Comparison of ENCODE assay signal across 10 cellular contexts in the genomic region with DNA sequence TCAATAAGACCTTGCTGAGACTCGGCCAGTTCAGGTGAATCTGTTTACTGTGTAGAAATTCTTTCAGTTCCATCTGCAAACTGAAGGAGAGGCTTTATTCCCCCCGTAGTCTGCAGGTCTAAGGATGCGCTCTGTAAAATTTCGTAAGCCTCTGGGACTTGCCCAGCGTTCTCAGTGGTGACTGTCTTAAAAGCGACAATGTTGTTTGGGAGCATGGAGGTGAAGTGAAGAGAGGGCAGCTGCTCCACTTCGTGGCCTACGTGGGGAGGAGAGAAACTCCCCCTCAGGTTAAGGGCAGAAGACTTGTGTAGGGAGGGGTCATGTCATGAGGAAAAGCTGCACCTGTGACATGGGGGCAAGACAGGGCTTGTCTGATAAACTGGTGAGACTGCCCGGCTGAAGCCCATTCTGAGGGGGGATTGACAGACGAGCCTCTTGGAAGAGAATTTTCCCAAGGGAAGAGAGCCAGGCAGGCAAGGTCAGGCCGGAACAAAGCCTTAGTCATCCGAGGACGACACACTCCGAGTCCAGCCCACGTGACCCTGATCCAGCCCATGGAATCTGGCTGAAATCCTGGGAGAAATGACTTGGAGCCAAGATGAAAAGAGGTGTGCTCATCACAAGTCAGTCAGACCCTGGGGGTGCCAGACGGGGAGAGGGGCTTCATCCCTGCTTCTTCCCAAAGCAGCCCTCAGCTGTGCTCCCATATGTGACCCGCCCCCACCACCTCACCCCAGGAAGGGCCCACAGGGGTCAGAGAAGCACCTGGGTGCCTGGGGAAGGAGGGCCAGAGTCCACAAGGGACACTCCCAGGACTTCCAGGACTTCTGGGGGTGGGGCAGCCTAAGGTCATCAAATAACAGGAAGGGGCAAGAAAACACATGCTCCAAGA.
A peak's percentile ranks its signal among the peaks of the same experiment; 100 is the strongest.
DNase-seq lines count a peak whose midpoint lies in the region; ATAC-seq and TF ChIP-seq lines count a peak whose summit lies in the region.
"Had no signal": no experiment of that assay in that cellular context is flagged by ENCODE, and none has a peak within 500 bp of the region (broad histone marks: within the 10 kb centered on the region; RNA-seq: fewer than 3 reads in every experiment).

No MANE protein-coding gene starts in this region.

- H3K4me1 ChIP-seq in GM23338 (ENCODE audit: insufficient read depth) (peaks cover 4% of the 10 kb centered on the region; the same call in 1 of the 2 replicates), trophoblast cell (ENCODE audit: control insufficient read depth in 1 of 2, insufficient read depth in 2 of 2, low read length in 2 of 2) (peaks cover 7 to 19% of the 10 kb centered on the region in 2 experiments), A673 (ENCODE audit: insufficient read depth, low read length, poor library complexity, severe bottlenecking) (no peaks in the 10 kb centered on the region)

- CTCF ChIA-PET in A673 (lab: Charles Lee) = no interaction called here

- H3K4me3 Mint-ChIP-seq in GM23338 = no peak overlapping the region
- H3K4me3 Mint-ChIP-seq in activated T-cell treated with anti-CD3 and anti-CD28 coated beads, Interleukin-2, amount 50 U/mL, for 24 hours = no peak overlapping the region
- no peak overlapping the region for H3K4me3 Mint-ChIP-seq in natural killer cell treated with Interleukin-12 subunit alpha and Interleukin-12 subunit beta and Interleukin-15 and Interleukin-18, amount 100 ng/mL, for 72 hours
- H3K4me3 Mint-ChIP-seq: activated naive CD8-positive, alpha-beta T cell treated with anti-CD3 and anti-CD28 coated beads, Interleukin-2, amount 10 ng/mL, durations not matched to agents 7 days and 5 days had no signal

- H3K27me3 Mint-ChIP-seq in GM23338 (ENCODE audit: insufficient read depth, low read depth, poor library complexity) = peaks cover 2% of the 10 kb centered on the region
- H3K27me3 Mint-ChIP-seq in activated T-cell treated with anti-CD3 and anti-CD28 coated beads, Interleukin-2, amount 50 U/mL, for 24 hours = peaks cover 2% of the 10 kb centered on the region
- peaks cover 9 to 20% of the 10 kb centered on the region in 2 donors for H3K27me3 Mint-ChIP-seq in natural killer cell treated with Interleukin-12 subunit alpha and Interleukin-12 subunit beta and Interleukin-15 and Interleukin-18, amount 100 ng/mL, for 72 hours

- H3K18ac ChIP-seq in trophoblast cell (ENCODE audit: low read length) = no peak overlapping the region

- H4K12ac ChIP-seq in trophoblast cell (ENCODE audit: low read depth, low read length) = no peak overlapping the region

- H3K36me3 ChIP-seq in GM23338 (ENCODE audit: insufficient read depth) (no peaks in the 10 kb centered on the region), WERI-Rb-1 (no peaks in the 10 kb centered on the region), trophoblast cell (ENCODE audit: control insufficient read depth in 1 of 2, insufficient read depth in 2 of 2, low read length in 2 of 2) (no peaks in the 10 kb centered on the region), A673 (ENCODE audit: insufficient read depth, low read length, poor library complexity, severe bottlenecking) (no peaks in the 10 kb centered on the region)
- H3K36me3 ChIP-seq: thoracic aorta had no signal

- H3K79me2 ChIP-seq in GM23338 (replicated peaks; ENCODE audit: insufficient read depth) (no peaks in the 10 kb centered on the region), trophoblast cell (ENCODE audit: control insufficient read depth, insufficient read depth, low read length, poor library complexity) (no peaks in the 10 kb centered on the region)

- no peaks in the 10 kb centered on the region for H4K20me1 ChIP-seq in GM23338 (replicated peaks; ENCODE audit: insufficient read depth)

- H3K4ac ChIP-seq in trophoblast cell (ENCODE audit: low read depth, low read length) = peak overlapping the region; percentile 13

- H4K91ac ChIP-seq in trophoblast cell (ENCODE audit: low read depth, low read length) = peak overlapping the region; percentile 38

- H3K9me3 ChIP-seq in WERI-Rb-1 (ENCODE audit: severe bottlenecking) (peaks cover 2% of the 10 kb centered on the region), trophoblast cell (ENCODE audit: insufficient read depth, low read depth, low read length) (no peaks in the 10 kb centered on the region), A673 (ENCODE audit: low read depth, low read length, poor library complexity, severe bottlenecking) (no peaks in the 10 kb centered on the region)
- H3K9me3 ChIP-seq: thoracic aorta had no signal

- H3K27me3 ChIP-seq in GM23338 (ENCODE audit: insufficient read depth) = no peaks in the 10 kb centered on the region
- H3K27me3 ChIP-seq in WERI-Rb-1 (ENCODE audit: insufficient read depth, low read depth, severe bottlenecking) = no peaks in the 10 kb centered on the region
- H3K27me3 ChIP-seq in trophoblast cell (ENCODE audit: insufficient read depth, low read length) = no peaks in the 10 kb centered on the region
- no peaks in the 10 kb centered on the region for H3K27me3 ChIP-seq in A673 (replicated peaks; ENCODE audit: insufficient read depth, low read depth, low read length, poor library complexity)

- no CpG with 5 or more reads among the region's 17 CpGs for WGBS in trophoblast cell (ENCODE audit: extremely low coverage, insufficient coverage, insufficient read length)

- ATAC-seq in GM23338 = no peak; the same call in 2 of the 3 replicates
- ATAC-seq in GM18909 (IDR thresholded peaks at IDR 0.05; ENCODE audit: poor library complexity, unreplicated experiment) = no peak
- no peak for ATAC-seq in natural killer cell treated with Interleukin-12 subunit alpha and Interleukin-12 subunit beta and Interleukin-15 and Interleukin-18, amount 100 ng/mL, for 72 hours

- peaks cover 13% of the 10 kb centered on the region for H3K9me3 Mint-ChIP-seq in GM23338
- H3K9me3 Mint-ChIP-seq in activated T-cell treated with anti-CD3 and anti-CD28 coated beads, Interleukin-2, amount 50 U/mL, for 24 hours = peaks cover 4% of the 10 kb centered on the region
- no peaks in the 10 kb centered on the region for H3K9me3 Mint-ChIP-seq in natural killer cell treated with Interleukin-12 subunit alpha and Interleukin-12 subunit beta and Interleukin-15 and Interleukin-18, amount 100 ng/mL, for 72 hours

- no peak overlapping the region for H3K27ac ChIP-seq in GM23338 (ENCODE audit: low read depth)
- peak overlapping the region; percentile 48 for H3K27ac ChIP-seq in WERI-Rb-1
- H3K27ac ChIP-seq in trophoblast cell (ENCODE audit: low read depth, low read length) = no peak overlapping the region
- no peak overlapping the region for H3K27ac ChIP-seq in A673 (ENCODE audit: low read depth, low read length, poor library complexity, severe bottlenecking)
- H3K27ac ChIP-seq: thoracic aorta had no signal

- POLR2A ChIA-PET in A673 (lab: Charles Lee; ENCODE audit: low non-redundant PET) = no interaction called here

- H2BK120ac ChIP-seq in trophoblast cell (ENCODE audit: insufficient read depth, low read length, poor library complexity) = peak overlapping the region; percentile 73

- DNase-seq in GM23338 (ENCODE audit: low spot score) (peak; percentile 9), WERI-Rb-1 (peak; percentile 45), glomerular visceral epithelial cell (ENCODE audit: extremely low spot score) (peak; percentile 43), trophoblast cell (peak; percentile 33 to 56), A673 (ENCODE audit: low spot score) (no peak)
- no peak for DNase-seq in activated T-cell treated with anti-CD3 and anti-CD28 coated beads, Interleukin-2, amount 50 U/mL, for 24 hours
- no peak for DNase-seq in natural killer cell treated with Interleukin-12 subunit alpha and Interleukin-12 subunit beta and Interleukin-15 and Interleukin-18, amount 100 ng/mL, for 72 hours (ENCODE audit: low spot score)
- DNase-seq: activated naive CD8-positive, alpha-beta T cell treated with anti-CD3 and anti-CD28 coated beads, Interleukin-2, amount 10 ng/mL, durations not matched to agents 7 days and 5 days had no signal

- peaks cover 6% of the 10 kb centered on the region for H3K4me1 Mint-ChIP-seq in GM23338
- no peaks in the 10 kb centered on the region for H3K4me1 Mint-ChIP-seq in activated T-cell treated with anti-CD3 and anti-CD28 coated beads, Interleukin-2, amount 50 U/mL, for 24 hours (ENCODE audit: low read depth)
- no peaks in the 10 kb centered on the region for H3K4me1 Mint-ChIP-seq in natural killer cell treated with Interleukin-12 subunit alpha and Interleukin-12 subunit beta and Interleukin-15 and Interleukin-18, amount 100 ng/mL, for 72 hours (ENCODE audit: low read depth in 2 of 2)
- H3K4me1 Mint-ChIP-seq: activated naive CD8-positive, alpha-beta T cell treated with anti-CD3 and anti-CD28 coated beads, Interleukin-2, amount 10 ng/mL, durations not matched to agents 7 days and 5 days had no signal

- H4K8ac ChIP-seq in trophoblast cell (ENCODE audit: low read depth, low read length) = peak overlapping the region; percentile 12

- H2BK12ac ChIP-seq in trophoblast cell (ENCODE audit: low read length) = peak overlapping the region; percentile 59

- H3K36me3 Mint-ChIP-seq in GM23338 (ENCODE audit: low read depth) = peaks cover 11% of the 10 kb centered on the region; the same call in 1 of the 3 replicates
- H3K36me3 Mint-ChIP-seq in activated T-cell treated with anti-CD3 and anti-CD28 coated beads, Interleukin-2, amount 50 U/mL, for 24 hours (ENCODE audit: low read depth) = no peaks in the 10 kb centered on the region
- no peaks in the 10 kb centered on the region for H3K36me3 Mint-ChIP-seq in natural killer cell treated with Interleukin-12 subunit alpha and Interleukin-12 subunit beta and Interleukin-15 and Interleukin-18, amount 100 ng/mL, for 72 hours
- H3K36me3 Mint-ChIP-seq: activated naive CD8-positive, alpha-beta T cell treated with anti-CD3 and anti-CD28 coated beads, Interleukin-2, amount 10 ng/mL, durations not matched to agents 7 days and 5 days had no signal

- H3K4me3 ChIP-seq in GM23338 = no peak overlapping the region
- H3K4me3 ChIP-seq in WERI-Rb-1 (ENCODE audit: low read depth, low read length) = no peak overlapping the region
- no peak overlapping the region for H3K4me3 ChIP-seq in trophoblast cell (ENCODE audit: low read depth, low read length)
- no peak overlapping the region for H3K4me3 ChIP-seq in A673 (ENCODE audit: low read depth, low read length, poor library complexity, severe bottlenecking)
- H3K4me3 ChIP-seq: thoracic aorta had no signal

- BruUV-seq in A673 (replicated peaks; lab: Mats Ljungman, UMichigan) = no TSS peak

- H3K14ac ChIP-seq in trophoblast cell (ENCODE audit: low read length) = peak overlapping the region; percentile 9

- intact Hi-C loops in A673 (cut with micrococcal nuclease; ENCODE audit: unreplicated experiment) = no loop called here

- H2AFZ ChIP-seq in GM23338 (no peak overlapping the region), trophoblast cell (ENCODE audit: insufficient read depth, low read length, poor library complexity) (no peak overlapping the region)

- H2AK5ac ChIP-seq in trophoblast cell (ENCODE audit: low read length) = no peak overlapping the region

- H3K27ac Mint-ChIP-seq in GM23338 = no peak overlapping the region
- H3K27ac Mint-ChIP-seq in activated T-cell treated with anti-CD3 and anti-CD28 coated beads, Interleukin-2, amount 50 U/mL, for 24 hours = no peak overlapping the region
- no peak overlapping the region for H3K27ac Mint-ChIP-seq in natural killer cell treated with Interleukin-12 subunit alpha and Interleukin-12 subunit beta and Interleukin-15 and Interleukin-18, amount 100 ng/mL, for 72 hours
- H3K27ac Mint-ChIP-seq: activated naive CD8-positive, alpha-beta T cell treated with anti-CD3 and anti-CD28 coated beads, Interleukin-2, amount 10 ng/mL, durations not matched to agents 7 days and 5 days had no signal

- TF ChIP-seq CTCF in GM23338 (conservative IDR thresholded peaks at IDR 0.05; ENCODE audit: low read depth in 2 of 2) = no peak
- TF ChIP-seq CTCF in WERI-Rb-1 (IDR thresholded peaks at IDR 0.05; ENCODE audit: low read depth, low read length) = no peak
- TF ChIP-seq CTCF in A673 (conservative IDR thresholded peaks at IDR 0.05; ENCODE audit: low read depth, low read length) = no peak

- no peak overlapping the region for H3K23ac ChIP-seq in trophoblast cell (ENCODE audit: low read length)

- H3K4me2 ChIP-seq in GM23338 (no peak overlapping the region), trophoblast cell (ENCODE audit: low read length) (no peak overlapping the region)

- H2BK5ac ChIP-seq in trophoblast cell (ENCODE audit: low read depth, low read length, poor library complexity) = peak overlapping the region; percentile 62

- peaks cover 6% of the 10 kb centered on the region for H3K79me1 ChIP-seq in trophoblast cell (ENCODE audit: low read length)

- H3K9me2 ChIP-seq in GM23338 (ENCODE audit: insufficient read depth) = no peaks in the 10 kb centered on the region

- no peaks in the 10 kb centered on the region for H3F3A ChIP-seq in GM23338 (replicated peaks; ENCODE audit: low read depth)

- H3K9ac ChIP-seq in trophoblast cell (ENCODE audit: low read length) = no peak overlapping the region

Comparison
In these comparisons a context has a peak if more than half of its experiments do, and no peak if none do; other contexts are left out.
1. DNase-seq: peak in GM23338 (single experiment), WERI-Rb-1 (single experiment), glomerular visceral epithelial cell (single experiment) and trophoblast cell (2 of 2); none in A673 (single experiment), activated T-cell treated with anti-CD3 and anti-CD28 coated beads, Interleukin-2, amount 50 U/mL, for 24 hours (single experiment) and natural killer cell treated with Interleukin-12 subunit alpha and Interleukin-12 subunit beta and Interleukin-15 and Interleukin-18, amount 100 ng/mL, for 72 hours (single experiment).